ENCODE assay signal across 9 cellular contexts in genomic region chr2:197205590-197206215, GRCh38.
DNase-seq lines count a peak whose midpoint lies in the region; ATAC-seq, FAIRE-seq and TF ChIP-seq lines count a peak whose summit lies in the region.
"Had no signal": no experiment of that assay in that cellular context is flagged by ENCODE, and none has a peak within 500 bp of the region (broad histone marks: within the 10 kb centered on the region; RNA-seq: fewer than 3 reads in every experiment).

No MANE protein-coding gene starts in this region.

- H3K27me3 Mint-ChIP-seq in T-helper 17 cell (no peaks in the 10 kb centered on the region), mesothelial cell of epicardium (ENCODE audit: low read depth) (no peaks in the 10 kb centered on the region)

- TF ChIP-seq CTCF in suprapubic skin (IDR thresholded peaks at IDR 0.05) = no peak
- no peak for TF ChIP-seq CTCF in mammary epithelial cell (conservative IDR thresholded peaks at IDR 0.05 in 1 of 2, IDR thresholded peaks at IDR 0.05 in 1 of 2; ENCODE audit: extremely low read depth in 1 of 2, insufficient read depth in 1 of 2, low read depth in 1 of 2, low read length in 2 of 2)
- TF ChIP-seq CTCF in mesothelial cell of epicardium (IDR thresholded peaks at IDR 0.05; ENCODE audit: unreplicated experiment) = no peak

- H3K79me2 ChIP-seq in mammary epithelial cell (ENCODE audit: insufficient read depth, low read length) = no peaks in the 10 kb centered on the region

- no peak for TF ChIP-seq POLR2A in suprapubic skin (IDR thresholded peaks at IDR 0.05)

- dilution Hi-C loops in mammary epithelial cell (cut with HindIII; ENCODE audit: low sequenced_read_pairs) = loop anchor here (5.0 kb wide), 1 partner anchor 72 kb away; no protein-coding TSS in a partner anchor

- FAIRE-seq in GM18507 (lab: Jason Lieb, UNC) = peak; percentile 97
- FAIRE-seq: endometrium had no signal

- H3K36me3 ChIP-seq in suprapubic skin (no peaks in the 10 kb centered on the region), mammary epithelial cell (ENCODE audit: insufficient read depth, low read length) (no peaks in the 10 kb centered on the region)

- DNase-seq in GM18507 (ENCODE audit: extremely low spot score, insufficient read length, low read depth) (no peak), T-helper 17 cell (peak; percentile 19 to 57 (median 41)), suprapubic skin (ENCODE audit: low spot score in 2 of 2) (no peak), mammary epithelial cell (no peak), mesothelial cell of epicardium (ENCODE audit: low spot score in 2 of 2, unreplicated experiment in 2 of 2) (no peak), NCI-H524 (lab: John Stamatoyannopoulos, UW) (no peak)
- peak; percentile 42 for DNase-seq in effector CD8-positive, alpha-beta T cell (lab: John Stamatoyannopoulos, UW)

- intact Hi-C loops in mammary epithelial cell (cut with micrococcal nuclease) = loop anchor here (10.0 kb wide), 1 partner anchor 409 kb away; no protein-coding TSS in a partner anchor

- H3K27me3 ChIP-seq in suprapubic skin (no peaks in the 10 kb centered on the region), mammary epithelial cell (ENCODE audit: insufficient read depth, low read length) (no peaks in the 10 kb centered on the region)

- in situ Hi-C loops in mammary epithelial cell (cut with MboI; ENCODE audit: low sequenced_read_pairs in 2 of 2) = no loop called here

- ATAC-seq in HG02798 (IDR thresholded peaks at IDR 0.05; ENCODE audit: poor library complexity, unreplicated experiment) (peak; percentile 73), T-helper 17 cell (peak; percentile 86)

- BruUV-seq in mammary epithelial cell (replicated peaks; lab: Mats Ljungman, UMichigan) = no TSS peak

- H3K27ac ChIP-seq in suprapubic skin (peak overlapping the region; percentile 10), mammary epithelial cell (ENCODE audit: insufficient read depth, low read depth, low read length) (no peak overlapping the region)

- TF ChIP-seq EP300 in suprapubic skin (IDR thresholded peaks at IDR 0.05) = no peak

- no peaks in the 10 kb centered on the region for H4K20me1 ChIP-seq in mammary epithelial cell (ENCODE audit: insufficient read depth, low read length)

- no peak overlapping the region for H3K4me2 ChIP-seq in mammary epithelial cell (ENCODE audit: insufficient read depth, low read depth, low read length)

- 83% methylated on average over 7 of the region's 7 CpGs for WGBS in suprapubic skin
- WGBS in mammary epithelial cell (ENCODE audit: low coverage, missing lambda C conversion rate) = 90% methylated on average over 6 of the region's 7 CpGs

- H3K4me3 ChIP-seq in suprapubic skin (no peak overlapping the region), mammary epithelial cell (replicated peaks in 1 of 3; ENCODE audit: insufficient read depth in 1 of 3, low read depth in 2 of 3, low read length in 3 of 3) (no peak overlapping the region)

- H3K9me3 ChIP-seq in T-helper 17 cell (ENCODE audit: control insufficient read depth, low read length, poor library complexity, severe bottlenecking) = no peaks in the 10 kb centered on the region
- H3K9me3 ChIP-seq in suprapubic skin = no peaks in the 10 kb centered on the region
- no peaks in the 10 kb centered on the region for H3K9me3 ChIP-seq in mammary epithelial cell (replicated peaks; ENCODE audit: insufficient read depth, low read length)

- H3K36me3 Mint-ChIP-seq in T-helper 17 cell (ENCODE audit: low read depth) = peaks cover 7% of the 10 kb centered on the region
- no peaks in the 10 kb centered on the region for H3K36me3 Mint-ChIP-seq in mesothelial cell of epicardium

- no peak overlapping the region for H2AFZ ChIP-seq in mammary epithelial cell (ENCODE audit: low read depth, low read length)

- H3K4me1 ChIP-seq in suprapubic skin (peaks cover 15% of the 10 kb centered on the region), mammary epithelial cell (ENCODE audit: insufficient read depth, low read length) (peaks cover 7% of the 10 kb centered on the region)

- H3K4me1 Mint-ChIP-seq in T-helper 17 cell = peaks cover 77% of the 10 kb centered on the region
- peaks cover 16% of the 10 kb centered on the region for H3K4me1 Mint-ChIP-seq in mesothelial cell of epicardium

- no peak overlapping the region for H3K9ac ChIP-seq in mammary epithelial cell (ENCODE audit: insufficient read depth, low read length)

- H3K27ac Mint-ChIP-seq in T-helper 17 cell = peak overlapping the region; percentile 97
- no peak overlapping the region for H3K27ac Mint-ChIP-seq in mesothelial cell of epicardium

- peaks cover 3% of the 10 kb centered on the region for H3K9me3 Mint-ChIP-seq in mesothelial cell of epicardium

- H3K4me3 Mint-ChIP-seq in T-helper 17 cell (peak overlapping the region; percentile 80), mesothelial cell of epicardium (no peak overlapping the region)

- CTCF ChIA-PET in mammary epithelial cell (lab: Charles Lee; ENCODE audit: low non-redundant PET) = no interaction called here

Comparison
In these comparisons a context has a peak if more than half of its experiments do, and no peak if none do; other contexts are left out.
1. DNase-seq: peak in T-helper 17 cell (3 of 3) and effector CD8-positive, alpha-beta T cell (single experiment); none in GM18507 (single experiment), suprapubic skin (0 of 2), mammary epithelial cell (single experiment), mesothelial cell of epicardium (0 of 2) and NCI-H524 (0 of 2).